Comparison of ENCODE assay signal across 8 cellular contexts in genomic region chr1:172343246-172344099, GRCh38.
DNase-seq lines count a peak whose midpoint lies in the region; ATAC-seq and TF ChIP-seq lines count a peak whose summit lies in the region.

No MANE protein-coding gene starts in this region.

- peaks cover 69% of the 10 kb centered on the region for H3K4me1 Mint-ChIP-seq in activated B cell treated with CpG ODN at 0.5 μM for 24 hours
- H3K4me1 Mint-ChIP-seq in Caco-2 (ENCODE audit: low read depth, unreplicated experiment) = no peaks in the 10 kb centered on the region

- H3K27ac Mint-ChIP-seq in activated B cell treated with CpG ODN at 0.5 μM for 24 hours (peak overlapping the region; percentile 84), Caco-2 (ENCODE audit: unreplicated experiment) (no peak overlapping the region)

- POLR2A ChIA-PET in HEK293 (lab: Yijun Ruan, JAX) (interaction anchor here (1.1 to 1.7 kb wide), 2 partner anchors 15 to 16 kb away, joined by 4 to 6 read pairs; no protein-coding TSS in a partner anchor), activated B cell treated with CpG ODN at 0.5 μM for 24 hours (lab: Charles Lee) (interaction anchor here (0.8 to 7.6 kb wide), 8 partner anchors 12 to 166 kb away, joined by 3 to 95 read pairs (median 13); no protein-coding TSS in a partner anchor), Caco-2 (lab: Charles Lee) (no interaction called here)

- no peaks in the 10 kb centered on the region for H3K27me3 Mint-ChIP-seq in activated B cell treated with CpG ODN at 0.5 μM for 24 hours
- no peaks in the 10 kb centered on the region for H3K27me3 Mint-ChIP-seq in Caco-2 (ENCODE audit: insufficient read depth, unreplicated experiment)

- ATAC-seq in activated B cell treated with CpG ODN at 0.5 μM for 24 hours (ENCODE audit: low read depth) (peak; percentile 61), GM19455 (IDR thresholded peaks at IDR 0.05; ENCODE audit: unreplicated experiment) (no peak)

- DNase-seq in AG08395 (ENCODE audit: low spot score) (peak; percentile 69), activated B cell treated with CpG ODN at 0.5 μM for 24 hours (no peak), hepatocyte (ENCODE audit: low spot score) (peak; percentile 43), Caco-2 (no peak), NCI-H2081 (lab: John Stamatoyannopoulos, UW) (no peak)
- no peak for DNase-seq in activated CD4-positive, alpha-beta T cell treated with anti-CD3 and anti-CD28 coated beads, Interleukin-2, amount 50 U/mL, for 1 hour

- CTCF ChIA-PET in HEK293 (lab: Yijun Ruan, JAX) = interaction anchor here (0.6 kb wide), 1 partner anchor 354 kb away, joined by 3 read pairs; no protein-coding TSS in a partner anchor
- CTCF ChIA-PET in activated B cell treated with CpG ODN at 0.5 μM for 24 hours (lab: Charles Lee) = interaction anchor here (1.1 to 3.1 kb wide), 6 partner anchors 16 to 158 kb away, joined by 4 to 16 read pairs (median 6); no protein-coding TSS in a partner anchor
- CTCF ChIA-PET in Caco-2 (lab: Charles Lee) = no interaction called here

- H2AFZ ChIP-seq in hepatocyte = peak overlapping the region; percentile 14

- H3K27me3 ChIP-seq in hepatocyte = no peaks in the 10 kb centered on the region
- no peaks in the 10 kb centered on the region for H3K27me3 ChIP-seq in Caco-2 (replicated peaks; ENCODE audit: control insufficient read depth, insufficient read depth, low read length)

- H3K4me1 ChIP-seq in HEK293 (ENCODE audit: control insufficient read depth, insufficient read depth, low read length) (0 out of 2 replicates have a peak, but pooled peaks cover 4% of the 10 kb centered on the region), hepatocyte (ENCODE audit: insufficient read depth) (peaks cover 18% of the 10 kb centered on the region), Caco-2 (no peaks in the 10 kb centered on the region)

- no TSS peak for BruUV-seq in Caco-2 (replicated peaks; lab: Mats Ljungman, UMichigan)

- H3K4me3 Mint-ChIP-seq in activated B cell treated with CpG ODN at 0.5 μM for 24 hours (peak overlapping the region; percentile 66), Caco-2 (ENCODE audit: unreplicated experiment) (no peak overlapping the region)

- H3K79me2 ChIP-seq in hepatocyte = no peaks in the 10 kb centered on the region

- TF ChIP-seq CTCF in HEK293 (tag by site-specific recombination; IDR thresholded peaks at IDR 0.05) = no peak
- TF ChIP-seq CTCF in activated B cell treated with CpG ODN at 0.5 μM for 24 hours (IDR thresholded peaks at IDR 0.05) = no peak
- no peak for TF ChIP-seq CTCF in hepatocyte (IDR thresholded peaks at IDR 0.05; ENCODE audit: poor library complexity)
- no peak for TF ChIP-seq CTCF in Caco-2 (IDR thresholded peaks at IDR 0.05; ENCODE audit: insufficient read depth in 1 of 2, low read depth in 1 of 2, low read length in 1 of 2, severe bottlenecking in 1 of 2, unreplicated experiment in 1 of 2)

- peaks cover 2% of the 10 kb centered on the region for H3K36me3 Mint-ChIP-seq in activated B cell treated with CpG ODN at 0.5 μM for 24 hours (ENCODE audit: low read depth)
- H3K36me3 Mint-ChIP-seq in Caco-2 (ENCODE audit: insufficient read depth, unreplicated experiment) = no peaks in the 10 kb centered on the region

- H3K9me3 Mint-ChIP-seq in activated B cell treated with CpG ODN at 0.5 μM for 24 hours (peaks cover 14% of the 10 kb centered on the region), Caco-2 (ENCODE audit: unreplicated experiment) (peaks cover 28% of the 10 kb centered on the region)

- H4K20me1 ChIP-seq in hepatocyte (ENCODE audit: insufficient read depth, poor library complexity, severe bottlenecking) = no peaks in the 10 kb centered on the region

- H3K36me3 ChIP-seq in HEK293 (ENCODE audit: control insufficient read depth in 2 of 2, insufficient read depth in 1 of 2, low read length in 2 of 2) = no peaks in the 10 kb centered on the region
- H3K36me3 ChIP-seq in hepatocyte (replicated peaks; ENCODE audit: insufficient read depth, low read depth) = no peaks in the 10 kb centered on the region
- no peaks in the 10 kb centered on the region for H3K36me3 ChIP-seq in Caco-2 (ENCODE audit: control insufficient read depth, insufficient read depth, low read length)

- H3K9me3 ChIP-seq in HEK293 (ENCODE audit: control insufficient read depth, insufficient read depth, low read depth, low read length) (peaks cover 4% of the 10 kb centered on the region; the same call in 1 of the 2 replicates), hepatocyte (ENCODE audit: low read depth) (peaks cover 3% of the 10 kb centered on the region), Caco-2 (peaks cover 6% of the 10 kb centered on the region)

- H3K4me2 ChIP-seq in hepatocyte = peak overlapping the region; percentile 58

- intact Hi-C loops in activated B cell treated with CpG ODN at 0.5 μM for 24 hours (cut with micrococcal nuclease) = loop anchor here (1.0 to 10.0 kb wide), 4 partner anchors 12 to 191 kb away; partner anchors contain the start of gene SUCO
- intact Hi-C loops in Caco-2 (cut with micrococcal nuclease; ENCODE audit: unreplicated experiment) = no loop called here

- no peak overlapping the region; the same call in 1 of the 2 replicates for H3K27ac ChIP-seq in HEK293 (ENCODE audit: extremely low read depth, low read depth, low read length)
- peak overlapping the region; percentile 85 for H3K27ac ChIP-seq in hepatocyte

- WGBS in hepatocyte (ENCODE audit: low lambda C conversion rate, missing lambda C conversion rate) = 33% methylated on average over 10 of the region's 10 CpGs

- H3K9me2 ChIP-seq in hepatocyte (replicated peaks; ENCODE audit: insufficient read depth) = no peaks in the 10 kb centered on the region

- H3K4me3 ChIP-seq in HEK293 (ENCODE audit: low read depth, low read length) (no peak overlapping the region), hepatocyte (no peak overlapping the region), Caco-2 (ENCODE audit: low read depth, low read length) (no peak overlapping the region)

TF ChIP-seq in HEK293, 187 proteins besides CTCF, POLR2A, EP300 and RAD21:
- peak; percentile 17; the same call in 1 of the 2 replicates for TF ChIP-seq PRDM6 (tag by site-specific recombination; IDR thresholded peaks at IDR 0.05)
- TF ChIP-seq ZNF501 (tag by site-specific recombination; IDR thresholded peaks at IDR 0.05) = no peak
TF ChIP-seq in HEK293: peak in this region for 1.

Comparison
In these comparisons a context has a peak if more than half of its experiments do, and no peak if none do; other contexts are left out.
1. DNase-seq: peak in AG08395 (single experiment) and hepatocyte (single experiment); none in activated B cell treated with CpG ODN at 0.5 μM for 24 hours (single experiment), Caco-2 (0 of 2), activated CD4-positive, alpha-beta T cell treated with anti-CD3 and anti-CD28 coated beads, Interleukin-2, amount 50 U/mL, for 1 hour (single experiment) and NCI-H2081 (0 of 2).